31 cellular contexts compared by ENCODE assay signal in genomic region chr1:119767486-119767885, GRCh38. TPM values are rescaled to one million over a fixed set of nuclear protein-coding genes. Genes with fewer than 3 reads are reported as not detected.
DNase-seq lines count a peak whose midpoint lies in the region; ATAC-seq, FAIRE-seq and TF ChIP-seq lines count a peak whose summit lies in the region.
"Had no signal": no experiment of that assay in that cellular context is flagged by ENCODE, and none has a peak within 500 bp of the region (broad histone marks: within the 10 kb centered on the region; RNA-seq: fewer than 3 reads in every experiment).

No MANE protein-coding gene starts in this region.

- H3K27ac ChIP-seq in 22Rv1 (peak overlapping the region; percentile 94), K562 (ENCODE audit: extremely low read depth, low read depth, low read length) (no peak overlapping the region), mucosa of rectum (ENCODE audit: low read depth in 2 of 2, low read length in 2 of 2) (peak overlapping the region; percentile 81 to 90)
- H3K27ac ChIP-seq: gastroesophageal sphincter, WERI-Rb-1 had no signal

- no peak overlapping the region for H3K4me2 ChIP-seq in K562 (ENCODE audit: insufficient read depth, low read length)

- H3K79me2 ChIP-seq in K562 (ENCODE audit: control insufficient read depth, insufficient read depth, low read length) = no peaks in the 10 kb centered on the region

- no peaks in the 10 kb centered on the region for H3K9me3 ChIP-seq in K562 (replicated peaks; ENCODE audit: control insufficient read depth, insufficient read depth, low read depth, low read length)
- H3K9me3 ChIP-seq in mucosa of rectum (ENCODE audit: control insufficient read depth in 2 of 2, low read length in 2 of 2) = no peaks in the 10 kb centered on the region

- CTCF ChIA-PET in K562 (lab: Yijun Ruan, JAX; ENCODE audit: low intra/inter-chr PET ratio) = interaction anchor here (0.6 kb wide), 1 partner anchor 520 kb away, joined by 3 read pairs; no protein-coding TSS in a partner anchor

- no peaks in the 10 kb centered on the region for H4K20me1 ChIP-seq in K562 (replicated peaks; ENCODE audit: control insufficient read depth, insufficient read depth, low read length)

- H3K4me3 ChIP-seq in K562 (no peak overlapping the region), mucosa of rectum (ENCODE audit: low read length in 2 of 2) (peak overlapping the region; percentile 76 to 80)
- H3K4me3 ChIP-seq: gastroesophageal sphincter had no signal

- WGBS in K562 (ENCODE audit: insufficient coverage, low coverage, missing lambda C conversion rate) = 0% methylated on average over 2 of the region's 2 CpGs

- ATAC-seq in K562 (no peak), HG03439 (IDR thresholded peaks at IDR 0.05; ENCODE audit: unreplicated experiment) (no peak), GM19397 (IDR thresholded peaks at IDR 0.05; ENCODE audit: unreplicated experiment) (no peak)
- ATAC-seq: gastroesophageal sphincter; naive thymus-derived CD4-positive, alpha-beta T cell; sciatic nerve had no signal

- no TSS peak for BruUV-seq in K562 (replicated peaks; lab: Mats Ljungman, UMichigan)

- H3K27me3 ChIP-seq in K562 (ENCODE audit: control insufficient read depth in 2 of 2, insufficient read depth in 2 of 2, low read length in 2 of 2) (peaks cover 6 to 11% of the 10 kb centered on the region in 2 experiments; a peak in 4 of 5 replicates), mucosa of rectum (ENCODE audit: control insufficient read depth in 2 of 2, insufficient read depth in 2 of 2, low read length in 2 of 2) (no peaks in the 10 kb centered on the region)
- H3K27me3 ChIP-seq: gastroesophageal sphincter had no signal

- H3K9me1 ChIP-seq in K562 (ENCODE audit: control insufficient read depth, insufficient read depth, low read length) = no peaks in the 10 kb centered on the region

- H3K36me3 ChIP-seq in K562 (ENCODE audit: control insufficient read depth, insufficient read depth, low read length) = no peaks in the 10 kb centered on the region
- peaks cover 6 to 11% of the 10 kb centered on the region in 2 donors for H3K36me3 ChIP-seq in mucosa of rectum (ENCODE audit: control insufficient read depth in 2 of 2, insufficient read depth in 2 of 2, low read length in 2 of 2)
- H3K36me3 ChIP-seq: gastroesophageal sphincter, WERI-Rb-1 had no signal

- no peak for TF ChIP-seq EP300 in Ishikawa (IDR thresholded peaks at IDR 0.05; ENCODE audit: borderline replicate concordance)
- no peak for TF ChIP-seq EP300 in K562 (IDR thresholded peaks at IDR 0.05; ENCODE audit: low read length)

- DNase-seq in K562 (ENCODE audit: extremely low read depth in 1 of 4, low spot score in 3 of 4) (no peak), AG08395 (ENCODE audit: low spot score) (no peak), cerebellar cortex (ENCODE audit: low spot score) (no peak)
- DNase-seq: activated CD4-positive, alpha-beta T cell treated with anti-CD3 and anti-CD28 coated beads, Interleukin-2, amount 50 U/mL, for 4 hours; activated gamma-delta T cell; activated T-cell treated with anti-CD3 and anti-CD28 coated beads for 4 hours; DMS153; Karpas-422; kidney glomerular epithelial cell; naive thymus-derived CD4-positive, alpha-beta T cell; NCI-H1048; NCI-H2029; NCI-H526; OCI-M1; SHP77 treated with DMSO at 0.1 percent for 48 hours; T-helper 1 cell; WERI-Rb-1 had no signal

- TF ChIP-seq RAD21 in Ishikawa (IDR thresholded peaks at IDR 0.05; ENCODE audit: low read depth) (no peak), K562 (CRISPR knock-in tag; conservative IDR thresholded peaks at IDR 0.05 in 1 of 2, IDR thresholded peaks at IDR 0.05 in 1 of 2) (no peak)

- FAIRE-seq in K562 (lab: Jason Lieb, UNC) = no peak
- FAIRE-seq: GM12891, H1 had no signal

- intact Hi-C loops in K562 (cut with micrococcal nuclease) = no loop called here

- POLR2A ChIA-PET in K562 (lab: Yijun Ruan, JAX) = interaction anchor here (0.7 kb wide), 1 partner anchor 504 kb away, joined by 3 read pairs; no protein-coding TSS in a partner anchor

- H3K9ac ChIP-seq in K562 (ENCODE audit: insufficient read depth in 1 of 2, low read depth in 2 of 2, low read length in 2 of 2) (no peak overlapping the region), mucosa of rectum (ENCODE audit: low read depth in 1 of 2, low read length in 2 of 2) (peak overlapping the region; percentile 74 to 85)

- no peak for TF ChIP-seq CTCF in 22Rv1 (IDR thresholded peaks at IDR 0.05)
- TF ChIP-seq CTCF in K562 (IDR thresholded peaks at IDR 0.05 in 2 of 3, conservative IDR thresholded peaks at IDR 0.05 in 1 of 3; ENCODE audit: insufficient read depth in 2 of 3, low read depth in 1 of 3, low read length in 3 of 3) = no peak

- TF ChIP-seq POLR2A in K562 (conservative IDR thresholded peaks at IDR 0.05) = no peak

- H2AFZ ChIP-seq in K562 (ENCODE audit: low read depth, low read length) = no peak overlapping the region

- H3K4me1 ChIP-seq in K562 (replicated peaks in 1 of 2; ENCODE audit: control insufficient read depth in 2 of 2, insufficient read depth in 2 of 2, low read length in 2 of 2) (no peaks in the 10 kb centered on the region), mucosa of rectum (ENCODE audit: control insufficient read depth in 2 of 2, insufficient read depth in 2 of 2, low read length in 2 of 2) (peaks cover 13 to 40% of the 10 kb centered on the region in 2 donors)

- in situ Hi-C loops in K562 (cut with MboI) = no loop called here

TF ChIP-seq in K562, 482 proteins besides CTCF, POLR2A, EP300 and RAD21:
- no peak for TF ChIP-seq KDM5B (IDR thresholded peaks at IDR 0.05; ENCODE audit: insufficient replicate concordance, low read depth, low read length)
- TF ChIP-seq NFIC (IDR thresholded peaks at IDR 0.05) = peak; percentile 73

RNA-seq across cellular contexts. Expression of gene HMGCS2, which starts 1.2 kb away (rescaled TPM):
- not detected in 2 replicates for total RNA-seq in K562 (2011; cell fraction: chromatin; rRNA removed; ENCODE audit: low replicate concordance)
- total RNA-seq in K562 (2011; cell fraction: nucleolus; rRNA removed) = not detected in 2 replicates
- not detected in 2 replicates for total RNA-seq in K562 (2011; cell fraction: nucleoplasm; rRNA removed)
- total RNA-seq in K562 (2014; rRNA removed) (not detected in 2 replicates), K562 (2014; rRNA removed; fragmentation: Illumina TruSeq; extraction: Trizol) (not detected in 2 replicates), K562 (2015; rRNA removed; fragmentation: Illumina TruSeq; extraction: Trizol) (not detected in 2 replicates), K562 (2021) (0.13 and 0.18 TPM in 2 replicates)
- polyA plus RNA-seq in K562 (2011; rRNA removed) (not detected in 2 replicates), K562 (2014; fragmentation: Illumina TruSeq; extraction: Trizol) (not detected in 2 replicates), K562 (2014; fragmentation: Nextera tagmentation; extraction: Ambion mirVana) (not detected), K562 (2014; rRNA removed) (not detected in 2 replicates)
- not detected in 2 replicates for polyA plus RNA-seq in K562 (2011; cell fraction: cytosol; rRNA removed)
- not detected in 2 replicates for polyA plus RNA-seq in K562 (2011; cell fraction: nucleus; rRNA removed)
- polyA plus RNA-seq in K562 (2012) = not detected in 2 replicates
- polyA minus RNA-seq in K562 (2011; rRNA and poly(A)+ RNA removed) = not detected in 2 replicates
- not detected in 2 replicates for polyA minus RNA-seq in K562 (2011; cell fraction: cytosol; rRNA and poly(A)+ RNA removed)
- polyA minus RNA-seq in K562 (2011; cell fraction: nucleus; rRNA and poly(A)+ RNA removed) = not detected in 2 replicates
- total RNA-seq: epithelial cell of proximal tubule; H1; naive thymus-derived CD4-positive, alpha-beta T cell; osteoblast; sciatic nerve; temporal lobe had no signal
- polyA plus RNA-seq: AG04450; H1; naive thymus-derived CD4-positive, alpha-beta T cell had no signal

RNA-seq across cellular contexts. Expression of gene REG4, which starts 43.8 kb away (rescaled TPM):
- not detected in 2 replicates for total RNA-seq in K562 (2011; cell fraction: chromatin; rRNA removed; ENCODE audit: low replicate concordance)
- total RNA-seq in K562 (2011; cell fraction: nucleolus; rRNA removed) = not detected in 2 replicates
- not detected in 2 replicates for total RNA-seq in K562 (2011; cell fraction: nucleoplasm; rRNA removed)
- total RNA-seq in K562 (2014; rRNA removed) (not detected in 2 replicates), K562 (2014; rRNA removed; fragmentation: Illumina TruSeq; extraction: Trizol) (not detected in 2 replicates), K562 (2015; rRNA removed; fragmentation: Illumina TruSeq; extraction: Trizol) (not detected in 2 replicates), K562 (2021) (not detected in 2 replicates)
- polyA plus RNA-seq in K562 (2011; rRNA removed) (not detected in 2 replicates), K562 (2014; fragmentation: Illumina TruSeq; extraction: Trizol) (not detected in 2 replicates), K562 (2014; fragmentation: Nextera tagmentation; extraction: Ambion mirVana) (not detected), K562 (2014; rRNA removed) (not detected in 2 replicates)
- polyA plus RNA-seq in K562 (2011; cell fraction: cytosol; rRNA removed) = not detected in 2 replicates
- not detected in 2 replicates for polyA plus RNA-seq in K562 (2011; cell fraction: nucleus; rRNA removed)
- polyA plus RNA-seq in K562 (2012) = not detected in 2 replicates
- polyA minus RNA-seq in K562 (2011; rRNA and poly(A)+ RNA removed) = not detected in 2 replicates
- not detected in 2 replicates for polyA minus RNA-seq in K562 (2011; cell fraction: cytosol; rRNA and poly(A)+ RNA removed)
- polyA minus RNA-seq in K562 (2011; cell fraction: nucleus; rRNA and poly(A)+ RNA removed) = not detected in 2 replicates
- total RNA-seq: cardiac septum, epithelial cell of proximal tubule, gastroesophageal sphincter, H1, osteoblast, sciatic nerve, temporal lobe had no signal
- polyA plus RNA-seq: AG04450, H1 had no signal

RNA-seq across cellular contexts. Expression of gene PHGDH, which starts 55.8 kb away (rescaled TPM):
- total RNA-seq in K562 (2011; cell fraction: chromatin; rRNA removed; ENCODE audit: low replicate concordance) = 36.0 and 39.7 TPM in 2 replicates
- total RNA-seq in K562 (2011; cell fraction: nucleolus; rRNA removed) = 29.1 and 29.2 TPM in 2 replicates
- 31.7 TPM in 2 replicates for total RNA-seq in K562 (2011; cell fraction: nucleoplasm; rRNA removed)
- total RNA-seq in K562 (2014; rRNA removed) (59.3 and 65.5 TPM in 2 replicates), K562 (2014; rRNA removed; fragmentation: Illumina TruSeq; extraction: Trizol) (36.2 and 36.8 TPM in 2 replicates), K562 (2015; rRNA removed; fragmentation: Illumina TruSeq; extraction: Trizol) (12.1 and 12.9 TPM in 2 replicates), K562 (2021) (61.6 and 78.8 TPM in 2 replicates)
- polyA plus RNA-seq in K562 (2011; rRNA removed) (6.7 and 25.1 TPM in 2 replicates), K562 (2014; fragmentation: Illumina TruSeq; extraction: Trizol) (57.9 and 63.6 TPM in 2 replicates), K562 (2014; fragmentation: Nextera tagmentation; extraction: Ambion mirVana) (10 to 100 TPM in 1 of 2 experiments, 1 to 10 TPM in 1; 8.6 to 14.7 TPM), K562 (2014; rRNA removed) (71.5 and 84.2 TPM in 2 replicates)
- 7.6 and 14.9 TPM in 2 replicates for polyA plus RNA-seq in K562 (2011; cell fraction: cytosol; rRNA removed)
- polyA plus RNA-seq in K562 (2011; cell fraction: nucleus; rRNA removed) = 12.3 and 25.6 TPM in 2 replicates
- 40.8 and 809 TPM in 2 replicates for polyA plus RNA-seq in K562 (2012)
- 11.2 and 33.6 TPM in 2 replicates for polyA minus RNA-seq in K562 (2011; rRNA and poly(A)+ RNA removed)
- 5.7 and 28.2 TPM in 2 replicates for polyA minus RNA-seq in K562 (2011; cell fraction: cytosol; rRNA and poly(A)+ RNA removed)
- 7.8 and 23.7 TPM in 2 replicates for polyA minus RNA-seq in K562 (2011; cell fraction: nucleus; rRNA and poly(A)+ RNA removed)

Comparison
In these comparisons a context has a peak if more than half of its experiments do, and no peak if none do; other contexts are left out.
1. H3K9ac ChIP-seq: peak in mucosa of rectum (2 of 2); none in K562 (0 of 2).